34 cellular contexts compared by ENCODE assay signal in the genomic region with DNA sequence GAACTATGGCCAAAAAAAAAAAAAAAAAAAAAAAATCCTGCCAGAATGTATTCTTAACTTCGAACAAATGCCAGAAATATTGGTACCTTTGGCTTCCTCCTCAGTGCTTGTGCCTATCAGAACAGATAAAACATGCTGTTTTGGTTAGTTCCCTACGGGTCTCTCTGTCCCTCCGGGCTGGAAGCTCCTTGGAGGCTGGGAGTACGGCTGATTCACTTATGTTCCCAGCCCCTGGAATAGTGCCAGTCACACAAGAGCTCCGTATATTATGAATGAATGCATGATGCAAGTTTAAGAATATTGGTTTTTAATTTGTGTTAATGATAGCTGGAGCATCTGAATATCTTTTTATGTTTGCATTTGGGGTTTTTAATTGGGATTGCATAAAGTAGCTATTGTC. TPM values are rescaled to one million over a fixed set of nuclear protein-coding genes. Genes with fewer than 3 reads are reported as not detected.
"Had no signal": no experiment of that assay in that cellular context is flagged by ENCODE, and none has a peak within 500 bp of the region (broad histone marks: within the 10 kb centered on the region; RNA-seq: fewer than 3 reads in every experiment).

No MANE protein-coding gene starts in this region.

- DNase-seq: activated B cell treated with CpG ODN at 0.5 μM for 24 hours; activated CD4-positive, alpha-beta memory T cell treated with anti-CD3 and anti-CD28 coated beads for 36 hours; activated CD4-positive, alpha-beta T cell treated with anti-CD3 and anti-CD28 coated beads for 4 hours; activated CD4-positive, alpha-beta T cell treated with anti-CD3 and anti-CD28 coated beads, Interleukin-2, amount 50 U/mL, for 1 hour; activated CD4-positive, CD25-positive, alpha-beta regulatory T cell treated with anti-CD3 and anti-CD28 coated beads, Interleukin-2, amount 50 U/mL, for 72 hours; activated CD8-positive, alpha-beta memory T cell treated with anti-CD3 and anti-CD28 coated beads, Interleukin-2, amount 50 U/mL, for 4 hours; activated gamma-delta T cell treated with Interleukin-2 at 50 U/mL for 16 hours; activated naive CD4-positive, alpha-beta T cell treated with anti-CD3 and anti-CD28 coated beads for 36 hours; activated T-cell treated with anti-CD3 and anti-CD28 coated beads for 4 hours; activated T-cell treated with anti-CD3 and anti-CD28 coated beads, Interleukin-2, amount 50 U/mL, for 4 hours; anterior cingulate cortex; central memory CD4-positive, alpha-beta T cell; Kasumi-1; KG1; MM.1S; MV-4-11; NCI-H1092; NCI-H1417 treated with DMSO at 0.1 percent for 48 hours; NCI-H187 treated with DMSO at 0.1 percent for 48 hours; NCI-H2081; NCI-H345; NCI-H524 treated with DMSO at 0.1 percent for 48 hours; NCI-H748 treated with DMSO at 0.1 percent for 48 hours; NK-92 treated with Interleukin-12 subunit alpha and Interleukin-12 subunit beta, amount 100 ng/mL, for 24 hours; PC-3; Right ventricle myocardium superior; SW 1271; T-helper 1 cell; T-helper 2 cell; T-helper 9 cell had no signal

- H3K27ac Mint-ChIP-seq: activated B cell treated with CpG ODN at 0.5 μM for 24 hours; activated CD4-positive, alpha-beta memory T cell treated with anti-CD3 and anti-CD28 coated beads for 36 hours; activated naive CD4-positive, alpha-beta T cell treated with anti-CD3 and anti-CD28 coated beads for 36 hours; activated naive CD4-positive, alpha-beta T cell treated with anti-CD3 and anti-CD28 coated beads, Interleukin-2, amount 50 U/mL, for 72 hours; activated T-helper 1 cell treated with anti-CD3 and anti-CD28 coated beads, Interleukin-12 subunit alpha, Interleukin-12 subunit beta, Interleukin-2, Interleukin-4 antibody, amounts not matched to agents 30 ng/mL and 10 ng/mL and 1 ng/mL, durations not matched to agents 14 hours and 24 hours and 36 hours; brain had no signal

- H3K9me3 Mint-ChIP-seq: activated naive CD4-positive, alpha-beta T cell treated with anti-CD3 and anti-CD28 coated beads, Interleukin-2, amount 50 U/mL, for 72 hours; activated T-cell treated with anti-CD3 and anti-CD28 coated beads, Interleukin-2, amount 50 U/mL, for 4 hours; activated T-helper 1 cell treated with anti-CD3 and anti-CD28 coated beads, Interleukin-12 subunit alpha, Interleukin-12 subunit beta, Interleukin-2, Interleukin-4 antibody, amounts not matched to agents 30 ng/mL and 10 ng/mL and 1 ng/mL, durations not matched to agents 14 hours and 24 hours and 36 hours had no signal

- H3K4me1 Mint-ChIP-seq: activated B cell treated with CpG ODN at 0.5 μM for 24 hours, brain had no signal

- H3K27ac ChIP-seq: VCaP had no signal

- H3K4me3 Mint-ChIP-seq: activated B cell treated with CpG ODN at 0.5 μM for 24 hours; activated CD4-positive, alpha-beta memory T cell treated with anti-CD3 and anti-CD28 coated beads for 36 hours; activated naive CD4-positive, alpha-beta T cell treated with anti-CD3 and anti-CD28 coated beads for 36 hours; activated T-cell treated with anti-CD3 and anti-CD28 coated beads, Interleukin-2, amount 50 U/mL, for 4 hours; activated T-helper 1 cell treated with anti-CD3 and anti-CD28 coated beads, Interleukin-12 subunit alpha, Interleukin-12 subunit beta, Interleukin-2, Interleukin-4 antibody, amounts not matched to agents 30 ng/mL and 10 ng/mL and 1 ng/mL, durations not matched to agents 14 hours and 24 hours and 36 hours; brain had no signal

- ATAC-seq: activated naive CD4-positive, alpha-beta T cell treated with anti-CD3 and anti-CD28 coated beads, Interleukin-2, amount 50 U/mL, for 72 hours; activated T-cell treated with anti-CD3 and anti-CD28 coated beads, Interleukin-2, amount 50 U/mL, for 4 hours; PC-3 had no signal

- H3K36me3 Mint-ChIP-seq: activated CD4-positive, alpha-beta memory T cell treated with anti-CD3 and anti-CD28 coated beads for 36 hours had no signal

RNA-seq across cellular contexts. Expression of a gene that starts 44.0 kb away (rescaled TPM):
- total RNA-seq: activated B cell treated with CpG ODN at 0.5 μM for 24 hours; activated CD4-positive, alpha-beta memory T cell treated with anti-CD3 and anti-CD28 coated beads for 36 hours; activated naive CD4-positive, alpha-beta T cell treated with anti-CD3 and anti-CD28 coated beads for 36 hours; activated naive CD4-positive, alpha-beta T cell treated with anti-CD3 and anti-CD28 coated beads, Interleukin-2, amount 50 U/mL, for 72 hours; activated T-helper 1 cell treated with anti-CD3 and anti-CD28 coated beads, Interleukin-12 subunit alpha, Interleukin-12 subunit beta, Interleukin-2, Interleukin-4 antibody, amounts not matched to agents 30 ng/mL and 10 ng/mL and 1 ng/mL, durations not matched to agents 14 hours and 24 hours and 36 hours had no signal
